20 cellular contexts compared by ENCODE assay signal in genomic region chr4:1986578-1987210, GRCh38.
"Had no signal": no experiment of that assay in that cellular context is flagged by ENCODE, and none has a peak within 500 bp of the region (broad histone marks: within the 10 kb centered on the region; RNA-seq: fewer than 3 reads in every experiment).

No MANE protein-coding gene starts in this region.

- H3K9ac ChIP-seq: neural progenitor cell had no signal

- H3K27ac ChIP-seq: adrenal gland, breast epithelium, heart left ventricle, left lung, neural progenitor cell, pancreas, transverse colon had no signal

- H3K4me1 ChIP-seq: breast epithelium, left lung, neural progenitor cell, pancreas had no signal

- H3K27me3 ChIP-seq: adrenal gland, breast epithelium, heart left ventricle, left lung, neural progenitor cell, pancreas, transverse colon had no signal

- H2AFZ ChIP-seq: neural progenitor cell had no signal

- ATAC-seq: activated CD8-positive, alpha-beta memory T cell treated with anti-CD3 and anti-CD28 coated beads, Interleukin-2, amount 10 ng/mL, durations not matched to agents 7 days and 5 days; heart left ventricle; left lung; pancreas; sciatic nerve had no signal

- H3K9me3 ChIP-seq: adrenal gland, breast epithelium, heart left ventricle, left lung, pancreas, transverse colon had no signal

- H3K4me3 ChIP-seq: adrenal gland, breast epithelium, heart left ventricle, left lung, neural progenitor cell, pancreas, smooth muscle cell, transverse colon had no signal

- DNase-seq: activated CD4-positive, alpha-beta memory T cell treated with anti-CD3 and anti-CD28 coated beads, Interleukin-2, amount 10 ng/mL, durations not matched to agents 7 days and 5 days; activated CD4-positive, alpha-beta T cell treated with anti-CD3 and anti-CD28 coated beads for 48 hours; activated CD4-positive, CD25-positive, alpha-beta regulatory T cell; activated CD8-positive, alpha-beta memory T cell treated with anti-CD3 and anti-CD28 coated beads, Interleukin-2, amount 10 ng/mL, durations not matched to agents 7 days and 5 days; activated gamma-delta T cell treated with Interleukin-2 at 50 U/mL for 16 hours; adrenal gland; effector CD4-positive, alpha-beta T cell; heart left ventricle; midbrain; stimulated activated CD4-positive, alpha-beta T cell treated with anti-CD3 and anti-CD28 coated beads, Interleukin-4, amount 100 ng/mL, for 24 hours; stimulated activated naive CD4-positive, alpha-beta T cell treated with Interleukin-2 at 50 U/mL for 16 hours; T-helper 1 cell; T-helper 9 cell; transverse colon had no signal

- H3K4me2 ChIP-seq: neural progenitor cell, smooth muscle cell had no signal
